14 cellular contexts compared by ENCODE assay signal in genomic region chr4:22478426-22478825, GRCh38.
"Had no signal": no experiment of that assay in that cellular context is flagged by ENCODE, and none has a peak within 500 bp of the region (broad histone marks: within the 10 kb centered on the region; RNA-seq: fewer than 3 reads in every experiment).

No MANE protein-coding gene starts in this region.

- DNase-seq: activated CD8-positive, alpha-beta memory T cell treated with anti-CD3 and anti-CD28 coated beads for 24 hours; activated naive CD4-positive, alpha-beta T cell treated with anti-CD3 and anti-CD28 coated beads, Interleukin-2, amount 50 U/mL, for 16 hours; amniotic stem cell; erythroblast; midbrain; ovary; spleen; T-cell; thyroid gland; uterus had no signal

- H3K9me3 Mint-ChIP-seq: activated T-helper 17 cell treated with anti-CD3 and anti-CD28 coated beads, Interleukin-2, amount 50 U/mL, for 72 hours had no signal

- H3K9me3 ChIP-seq: ovary, spleen, thyroid gland, uterus had no signal

- H3K27ac Mint-ChIP-seq: activated T-helper 17 cell treated with anti-CD3 and anti-CD28 coated beads, Interleukin-2, amount 50 U/mL, for 72 hours; T-cell had no signal

- H3K36me3 Mint-ChIP-seq: T-cell had no signal

- H3K27me3 Mint-ChIP-seq: activated T-helper 17 cell treated with anti-CD3 and anti-CD28 coated beads, Interleukin-2, amount 50 U/mL, for 72 hours; T-cell had no signal

- H3K4me3 ChIP-seq: lung, ovary, spleen, thyroid gland, uterus had no signal

- H3K4me1 Mint-ChIP-seq: activated T-helper 17 cell treated with anti-CD3 and anti-CD28 coated beads, Interleukin-2, amount 50 U/mL, for 72 hours had no signal

- H3K27me3 ChIP-seq: ovary, spleen, thyroid gland, uterus had no signal

- H3K36me3 ChIP-seq: ovary, spleen, thyroid gland, uterus had no signal

- ATAC-seq: activated T-helper 17 cell treated with anti-CD3 and anti-CD28 coated beads, Interleukin-2, amount 50 U/mL, for 72 hours; sciatic nerve; T-cell had no signal

- H3K27ac ChIP-seq: ovary, spleen, thyroid gland, uterus, VCaP had no signal

- H3K4me3 Mint-ChIP-seq: activated T-helper 17 cell treated with anti-CD3 and anti-CD28 coated beads, Interleukin-2, amount 50 U/mL, for 72 hours; T-cell had no signal
